In the genomic region with DNA sequence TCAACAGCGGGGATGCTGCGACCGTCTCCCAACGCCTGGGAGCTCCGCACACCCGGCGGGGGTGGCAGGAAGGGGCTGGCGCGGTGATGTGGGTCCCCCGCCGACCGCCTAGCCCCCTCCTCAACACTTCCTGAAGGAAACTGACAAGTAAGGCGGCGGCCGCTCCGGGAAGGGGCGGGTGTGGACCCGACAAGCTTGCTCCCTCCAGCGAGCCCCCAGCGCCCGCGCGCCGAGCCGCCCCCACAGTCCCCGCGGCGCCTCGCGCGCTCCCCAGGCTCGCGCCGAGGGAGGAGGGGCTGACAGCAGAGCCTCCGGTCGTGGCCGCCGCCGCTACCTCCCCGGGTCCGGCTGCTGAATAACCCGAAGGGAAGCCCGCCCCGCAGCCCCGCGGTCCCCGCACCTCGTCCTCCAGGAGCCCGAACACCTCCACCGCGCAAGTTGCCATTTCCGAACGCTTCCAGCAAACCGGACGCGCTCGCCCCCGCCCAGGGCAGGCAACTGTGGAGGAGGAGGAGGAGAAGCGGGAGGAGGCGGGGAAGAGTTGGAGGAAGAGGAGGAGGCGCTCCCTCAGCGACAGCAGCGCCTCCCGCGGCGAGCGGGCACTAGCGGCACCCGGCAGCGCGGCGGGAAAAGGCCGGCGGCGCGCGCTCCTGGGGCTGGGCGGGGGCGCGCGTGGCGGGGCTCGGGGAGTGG, we compare ENCODE assay signal across 8 cellular contexts. TPM values are rescaled to one million over a fixed set of nuclear protein-coding genes. Genes with fewer than 3 reads are reported as not detected.
A peak's percentile ranks its signal among the peaks of the same experiment; 100 is the strongest.
DNase-seq lines count a peak whose midpoint lies in the region; ATAC-seq and TF ChIP-seq lines count a peak whose summit lies in the region.

NEDD4 (minus strand) TSS at position 502 of the 693 bp plus-strand sequence; CDS start at position 445, 57 bp downstream.

- ATAC-seq in GM18907 (IDR thresholded peaks at IDR 0.05; ENCODE audit: unreplicated experiment) (peak; percentile 93), HG03139 (IDR thresholded peaks at IDR 0.05; ENCODE audit: unreplicated experiment) (peak; percentile 83)
- ATAC-seq in activated CD4-positive, alpha-beta T cell treated with anti-CD3 and anti-CD28 coated beads for 36 hours = peak; percentile 91

- no peaks in the 10 kb centered on the region for H3K27me3 ChIP-seq in ACC112 (ENCODE audit: insufficient read depth, low read length)

- peaks cover 22% of the 10 kb centered on the region for H3K4me1 Mint-ChIP-seq in activated CD4-positive, alpha-beta T cell treated with anti-CD3 and anti-CD28 coated beads for 36 hours

- peak within 1 kb of the TSS; percentile 84 for H3K4me3 Mint-ChIP-seq in activated CD4-positive, alpha-beta T cell treated with anti-CD3 and anti-CD28 coated beads for 36 hours

- H3K36me3 ChIP-seq in ACC112 (ENCODE audit: insufficient read depth, low read length) = peaks cover 2% of the 10 kb centered on the region; the same call in 1 of the 2 replicates

- POLR2A ChIA-PET in activated CD4-positive, alpha-beta T cell treated with anti-CD3 and anti-CD28 coated beads for 36 hours (lab: Charles Lee) = no interaction called here

- intact Hi-C loops in activated CD4-positive, alpha-beta T cell treated with anti-CD3 and anti-CD28 coated beads for 36 hours (cut with DNase I, micrococcal nuclease) = loop anchor here (1.0 to 10.0 kb wide), 6 partner anchors 50 to 742 kb away; partner anchors contain the start of genes RFX7 (in 1 of the 2), TEX9 (in 1 of the 2) and ZNF280D (in 1 of the 2)

- no peaks in the 10 kb centered on the region for H3K27me3 Mint-ChIP-seq in activated CD4-positive, alpha-beta T cell treated with anti-CD3 and anti-CD28 coated beads for 36 hours

- peak within 1 kb of the TSS; percentile 79 for H3K27ac Mint-ChIP-seq in activated CD4-positive, alpha-beta T cell treated with anti-CD3 and anti-CD28 coated beads for 36 hours

- DNase-seq in NCI-H446 treated with DMSO at 0.1 percent for 48 hours (lab: John Stamatoyannopoulos, UW) (peak; percentile 43), choroid plexus epithelial cell (ENCODE audit: low read depth) (peak; percentile 85), kidney tubule cell (ENCODE audit: low spot score) (peak; percentile 90)
- peak; percentile 86 for DNase-seq in activated CD4-positive, alpha-beta T cell treated with anti-CD3 and anti-CD28 coated beads for 36 hours
- DNase-seq in stimulated activated CD4-positive, alpha-beta T cell treated with anti-CD3 and anti-CD28 coated beads, Interleukin-1b, Interleukin-23, amount 100 ng/mL, for 1 hour (ENCODE audit: low read depth in 2 of 2) = peak; percentile 17 to 51

- H3K27ac ChIP-seq in ACC112 (ENCODE audit: low read depth, low read length) = peak within 1 kb of the TSS; percentile 68

- H3K4me3 ChIP-seq in ACC112 (ENCODE audit: low read depth, low read length) = peak within 1 kb of the TSS; percentile 83
- H3K4me3 ChIP-seq in choroid plexus epithelial cell (ENCODE audit: low read depth, low read length) = peak within 1 kb of the TSS; percentile 92

- H3K9me3 Mint-ChIP-seq in activated CD4-positive, alpha-beta T cell treated with anti-CD3 and anti-CD28 coated beads for 36 hours (ENCODE audit: low read depth) = no peaks in the 10 kb centered on the region

- CTCF ChIA-PET in activated CD4-positive, alpha-beta T cell treated with anti-CD3 and anti-CD28 coated beads for 36 hours (lab: Charles Lee) = interaction anchor here (0.6 to 1.6 kb wide), 6 partner anchors 8 to 1284 kb away, joined by 3 to 6 read pairs (median 3); no protein-coding TSS in a partner anchor

- peak within 1 kb of the TSS; percentile 97 for H2AFZ ChIP-seq in ACC112 (ENCODE audit: low read length, unreplicated experiment)

- H3K4me1 ChIP-seq in ACC112 (ENCODE audit: control insufficient read depth, insufficient read depth, low read length, unreplicated experiment) = peaks cover 25% of the 10 kb centered on the region

- peaks cover 7% of the 10 kb centered on the region for H3K36me3 Mint-ChIP-seq in activated CD4-positive, alpha-beta T cell treated with anti-CD3 and anti-CD28 coated beads for 36 hours (ENCODE audit: low read depth)

- peaks cover 45% of the 10 kb centered on the region for H3K79me2 ChIP-seq in ACC112 (ENCODE audit: control insufficient read depth, insufficient read depth, low read length, unreplicated experiment)

- peak; percentile 46 for TF ChIP-seq CTCF in choroid plexus epithelial cell (conservative IDR thresholded peaks at IDR 0.05; ENCODE audit: low read depth, low read length)

RNA-seq across cellular contexts. Expression of gene NEDD4, which starts in this region (rescaled TPM):
- 10 to 100 TPM; 22.4 to 23.3 TPM for total RNA-seq in activated CD4-positive, alpha-beta T cell treated with anti-CD3 and anti-CD28 coated beads for 36 hours

Comparison
In these comparisons a context has a peak if more than half of its experiments do, and no peak if none do; other contexts are left out.
1. Peak in every context shown above with its lines: DNase-seq, ATAC-seq, H3K4me3 ChIP-seq and H3K27ac ChIP-seq.
2. DNase-seq: peak in every context shown above with its lines; median percentile 90 in kidney tubule cell; 86 in activated CD4-positive, alpha-beta T cell treated with anti-CD3 and anti-CD28 coated beads for 36 hours; 85 in choroid plexus epithelial cell; 43 in NCI-H446 treated with DMSO at 0.1 percent for 48 hours; 34 in stimulated activated CD4-positive, alpha-beta T cell treated with anti-CD3 and anti-CD28 coated beads, Interleukin-1b, Interleukin-23, amount 100 ng/mL, for 1 hour.